28 cellular contexts compared by ENCODE assay signal in genomic region chr11:86274999-86275398, GRCh38. TPM values are rescaled to one million over a fixed set of nuclear protein-coding genes. Genes with fewer than 3 reads are reported as not detected.
DNase-seq lines count a peak whose midpoint lies in the region; ATAC-seq and TF ChIP-seq lines count a peak whose summit lies in the region.
"Had no signal": no experiment of that assay in that cellular context is flagged by ENCODE, and none has a peak within 500 bp of the region (broad histone marks: within the 10 kb centered on the region; RNA-seq: fewer than 3 reads in every experiment).

No MANE protein-coding gene starts in this region.

- H3K9me2 ChIP-seq in PC-3 (replicated peaks; ENCODE audit: low read length): no peaks in the 10 kb centered on the region

- H3K4me1 ChIP-seq in PC-3 (ENCODE audit: insufficient read depth, low read length): no peaks in the 10 kb centered on the region
- H3K4me1 ChIP-seq: adrenal gland, gastrocnemius medialis, prostate gland had no signal

- no peak overlapping the region for H3K9ac ChIP-seq in PC-3 (ENCODE audit: low read length)
- H3K9ac ChIP-seq: BLaER1 treated with 17β-estradiol and CSF1 and Interleukin-3, amounts not matched to agents 10 nM and 100 nM had no signal

- H3F3A ChIP-seq in PC-3 (ENCODE audit: low read length, unreplicated experiment): no peaks in the 10 kb centered on the region

- H3K9me3 Mint-ChIP-seq in natural killer cell: no peaks in the 10 kb centered on the region
- H3K9me3 Mint-ChIP-seq: HFFc6 had no signal

- H3K9me3 ChIP-seq in PC-3 (ENCODE audit: low read length): no peaks in the 10 kb centered on the region
- H3K9me3 ChIP-seq: adrenal gland, gastrocnemius medialis, prostate gland, transverse colon had no signal

- no peaks in the 10 kb centered on the region for H3K27me3 Mint-ChIP-seq in natural killer cell (ENCODE audit: low read depth in 2 of 2)
- H3K27me3 Mint-ChIP-seq: IgD-negative memory B cell, naive B cell had no signal

- H3K36me3 ChIP-seq in PC-3 (ENCODE audit: low read depth, low read length): peaks cover 32% of the 10 kb centered on the region
- H3K36me3 ChIP-seq: brain microvascular endothelial cell, prostate gland had no signal

- no TSS peak for BruUV-seq in PC-3 (replicated peaks; lab: Mats Ljungman, UMichigan)

- H3K36me3 Mint-ChIP-seq in natural killer cell: peaks cover 9% of the 10 kb centered on the region

- H3K4me3 ChIP-seq in PC-3 (ENCODE audit: low read length): no peak overlapping the region
- H3K4me3 ChIP-seq: adrenal gland; BLaER1 treated with 17β-estradiol and CSF1 and Interleukin-3, amounts not matched to agents 10 nM and 100 nM; gastrocnemius medialis; prostate gland; transverse colon had no signal

- no peaks in the 10 kb centered on the region for H3K27me3 ChIP-seq in PC-3 (ENCODE audit: low read length)
- H3K27me3 ChIP-seq: adrenal gland; BLaER1 treated with 17β-estradiol and CSF1 and Interleukin-3, amounts not matched to agents 10 nM and 100 nM; brain microvascular endothelial cell; gastrocnemius medialis; transverse colon had no signal

- peak; percentile 69 for DNase-seq in DMS79 (lab: John Stamatoyannopoulos, UW)
- no peak for DNase-seq in DMS79 treated with DMSO at 0.1 percent for 48 hours (lab: John Stamatoyannopoulos, UW)
- peak; percentile 8 for DNase-seq in NCI-H69 (lab: John Stamatoyannopoulos, UW)
- no peak for DNase-seq in natural killer cell
- DNase-seq in PC-3: no peak
- no peak for DNase-seq in NCI-H1694 (lab: John Stamatoyannopoulos, UW)
- DNase-seq in NCI-H1417 treated with DMSO at 0.1 percent for 48 hours (lab: John Stamatoyannopoulos, UW): no peak
- DNase-seq: activated naive CD4-positive, alpha-beta T cell treated with Interleukin-2 at 50 U/mL for 16 hours; adrenal gland; brain microvascular endothelial cell; gastrocnemius medialis; GOT3; HFFc6; naive B cell; NCI-H1048; NCI-H2081; NCI-H748 treated with DMSO at 0.1 percent for 48 hours; SIG-M5; stimulated activated CD8-positive, alpha-beta memory T cell treated with anti-CD3 and anti-CD28 coated beads, Interleukin-4, amount 100 ng/mL, for 48 hours; transverse colon had no signal

- ATAC-seq in natural killer cell: no peak
- ATAC-seq in PC-3: no peak
- ATAC-seq: gastrocnemius medialis, sciatic nerve had no signal

- H3K27ac Mint-ChIP-seq in natural killer cell: peak overlapping the region; percentile 22 to 64
- H3K27ac Mint-ChIP-seq: HFFc6; IgD-negative memory B cell; mesothelial cell of epicardium; T-helper 2 cell treated with Interferon-gamma antibody and Interleukin-4, amounts not matched to agents 5 μg/mL and 100 μg/mL, for 36 hours had no signal

- TF ChIP-seq CTCF in C4-2B (conservative IDR thresholded peaks at IDR 0.05) (no peak), natural killer cell (IDR thresholded peaks at IDR 0.05) (no peak), PC-3 (conservative IDR thresholded peaks at IDR 0.05; ENCODE audit: low read depth, low read length) (no peak)

- intact Hi-C loops in natural killer cell (cut with micrococcal nuclease): no loop called here
- intact Hi-C loops in PC-3 (cut with micrococcal nuclease): no loop called here

- H3K27ac ChIP-seq in C4-2B (peak overlapping the region; percentile 81), PC-3 (ENCODE audit: low read length) (no peak overlapping the region)
- H3K27ac ChIP-seq: 22Rv1; adrenal gland; BLaER1 treated with 17β-estradiol and CSF1 and Interleukin-3, amounts not matched to agents 10 nM and 100 nM; brain microvascular endothelial cell; gastrocnemius medialis; prostate gland; transverse colon had no signal

- H2AFZ ChIP-seq in PC-3 (ENCODE audit: low read length): no peak overlapping the region

- H3K4me2 ChIP-seq in PC-3 (ENCODE audit: low read length): no peak overlapping the region
- H3K4me2 ChIP-seq: BLaER1 treated with 17β-estradiol and CSF1 and Interleukin-3, amounts not matched to agents 10 nM and 100 nM had no signal

- POLR2A ChIA-PET in PC-3 (lab: Charles Lee; ENCODE audit: unreplicated experiment): no interaction called here

- H3K4me3 Mint-ChIP-seq in natural killer cell: no peak overlapping the region
- H3K4me3 Mint-ChIP-seq: HFFc6; IgD-negative memory B cell; mesothelial cell of epicardium; naive B cell; T-helper 2 cell treated with Interferon-gamma antibody and Interleukin-4, amounts not matched to agents 5 μg/mL and 100 μg/mL, for 36 hours had no signal

- CTCF ChIA-PET in PC-3 (lab: Charles Lee): no interaction called here

- peaks cover 36% of the 10 kb centered on the region for H3K79me2 ChIP-seq in PC-3 (ENCODE audit: low read length)

- H3K4me1 Mint-ChIP-seq in natural killer cell: peaks cover 15 to 20% of the 10 kb centered on the region in 2 donors
- H3K4me1 Mint-ChIP-seq: mesothelial cell of epicardium had no signal

- no peaks in the 10 kb centered on the region for H4K20me1 ChIP-seq in PC-3 (ENCODE audit: low read length)

RNA-seq across cellular contexts. Expression of gene HIKESHI, which starts 27.0 kb away (rescaled TPM):
- 10 to 100 TPM; 12.7 to 24.2 (median 18.2) TPM for total RNA-seq in natural killer cell
- 13.1 and 16.0 TPM in 2 replicates for total RNA-seq in PC-3 (2014; rRNA removed)

RNA-seq across cellular contexts. Expression of gene EED, which starts 30.4 kb away (rescaled TPM):
- 10 to 100 TPM; 26.0 to 36.9 (median 34.0) TPM for total RNA-seq in natural killer cell
- 17.6 and 19.4 TPM in 2 replicates for total RNA-seq in PC-3 (2014; rRNA removed)

Comparison
In these comparisons a context has a peak if more than half of its experiments do, and no peak if none do; other contexts are left out.
1. DNase-seq: peak in DMS79 (single experiment) and NCI-H69 (single experiment); none in DMS79 treated with DMSO at 0.1 percent for 48 hours (single experiment), natural killer cell (single experiment), PC-3 (single experiment), NCI-H1694 (single experiment) and NCI-H1417 treated with DMSO at 0.1 percent for 48 hours (single experiment).